8 cellular contexts compared by ENCODE assay signal in genomic region chr2:222708274-222708710, GRCh38.
DNase-seq lines count a peak whose midpoint lies in the region; ATAC-seq, FAIRE-seq and TF ChIP-seq lines count a peak whose summit lies in the region.

No MANE protein-coding gene starts in this region.

- no peak overlapping the region for H3K4me3 ChIP-seq in astrocyte of the cerebellum (ENCODE audit: low read depth, low read length)

- in situ Hi-C loops in GM13977 (cut with MboI; ENCODE audit: low pct_unique_long_range_greater_than_20kb, low sequenced_read_pairs, unreplicated experiment) = no loop called here
- in situ Hi-C loops in astrocyte of the cerebellum (cut with HindIII; ENCODE audit: low sequenced_read_pairs) = no loop called here

- FAIRE-seq in A204.1 (lab: Jason Lieb, UNC) = peak; percentile 89

- TF ChIP-seq CTCF in GM13977 (IDR thresholded peaks at IDR 0.05; ENCODE audit: extremely low read depth, insufficient read depth, missing control alignments) = peak; percentile 94
- peak; percentile 89 for TF ChIP-seq CTCF in astrocyte of the cerebellum (IDR thresholded peaks at IDR 0.05; ENCODE audit: low read depth, low read length, missing control alignments)

- DNase-seq in GM13977 (ENCODE audit: low spot score) (peak; percentile 38), NCI-H1092 (lab: John Stamatoyannopoulos, UW) (peak; percentile 51), T1000 (lab: John Stamatoyannopoulos, UW) (peak; percentile 36), astrocyte of the cerebellum (ENCODE audit: low read depth) (peak; percentile 61), hypothalamus (lab: John Stamatoyannopoulos, UW) (peak in 50 of 51 donors; percentile 1 to 88 (median 62)), smooth muscle cell of the brain vasculature (ENCODE audit: low read depth, low spot score) (peak; percentile 62)

- ATAC-seq in GM19328 (IDR thresholded peaks at IDR 0.05; ENCODE audit: unreplicated experiment) = no peak
